In the genomic region with DNA sequence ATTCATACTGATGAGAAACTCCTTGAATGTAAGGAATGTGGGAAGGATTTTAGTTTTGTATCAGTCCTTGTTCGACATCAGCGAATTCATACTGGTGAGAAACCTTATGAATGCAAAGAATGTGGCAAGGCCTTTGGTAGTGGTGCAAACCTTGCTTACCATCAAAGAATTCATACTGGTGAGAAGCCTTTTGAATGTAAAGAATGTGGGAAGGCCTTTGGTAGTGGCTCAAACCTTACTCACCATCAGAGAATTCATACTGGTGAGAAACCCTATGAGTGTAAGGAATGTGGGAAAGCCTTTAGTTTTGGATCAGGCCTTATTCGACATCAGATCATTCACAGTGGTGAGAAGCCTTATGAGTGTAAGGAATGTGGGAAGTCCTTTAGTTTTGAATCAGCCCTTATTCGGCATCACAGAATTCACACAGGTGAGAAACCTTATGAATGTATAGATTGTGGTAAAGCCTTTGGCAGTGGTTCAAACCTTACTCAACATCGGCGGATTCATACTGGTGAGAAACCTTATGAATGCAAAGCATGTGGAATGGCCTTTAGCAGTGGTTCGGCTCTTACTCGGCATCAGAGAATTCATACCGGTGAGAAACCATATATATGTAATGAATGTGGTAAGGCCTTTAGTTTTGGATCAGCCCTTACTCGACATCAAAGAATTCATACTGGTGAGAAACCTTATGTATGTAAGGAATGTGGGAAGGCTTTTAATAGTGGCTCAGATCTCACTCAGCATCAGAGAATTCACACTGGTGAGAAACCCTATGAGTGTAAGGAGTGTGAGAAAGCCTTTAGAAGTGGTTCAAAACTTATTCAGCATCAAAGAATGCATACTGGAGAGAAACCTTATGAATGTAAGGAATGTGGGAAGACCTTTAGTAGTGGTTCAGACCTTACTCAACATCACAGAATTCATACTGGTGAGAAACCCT, we compare ENCODE assay signal across 15 cellular contexts. TPM values are rescaled to one million over a fixed set of nuclear protein-coding genes. Genes with fewer than 3 reads are reported as not detected.
DNase-seq lines count a peak whose midpoint lies in the region; FAIRE-seq and TF ChIP-seq lines count a peak whose summit lies in the region.
"Had no signal": no experiment of that assay in that cellular context is flagged by ENCODE, and none has a peak within 500 bp of the region (broad histone marks: within the 10 kb centered on the region; RNA-seq: fewer than 3 reads in every experiment).

No MANE protein-coding gene starts in this region.

- H3K9ac ChIP-seq in HUES64 (ENCODE audit: low read depth, low read length), result no peak overlapping the region
- H3K9ac ChIP-seq in duodenal mucosa (ENCODE audit: low read depth in 1 of 2, low read length in 2 of 2), result no peak overlapping the region
- no peak overlapping the region for H3K9ac ChIP-seq in skeletal muscle tissue (ENCODE audit: low read depth in 1 of 3, low read length in 3 of 3)

- FAIRE-seq in small intestine (lab: Jason Lieb, UNC), result no peak
- FAIRE-seq: islet of Langerhans, TTC549 had no signal

- H3K36me3 ChIP-seq in HUES64 (ENCODE audit: insufficient read depth, low read length), result peaks cover 58% of the 10 kb centered on the region
- H3K36me3 ChIP-seq in duodenal mucosa (ENCODE audit: control insufficient read depth in 1 of 2, insufficient read depth in 2 of 2, low read length in 2 of 2), result peaks cover 26 to 44% of the 10 kb centered on the region in 2 donors
- peaks cover 38 to 48% (median 40%) of the 10 kb centered on the region in 3 donors for H3K36me3 ChIP-seq in skeletal muscle tissue (ENCODE audit: control insufficient read depth in 3 of 3, insufficient read depth in 3 of 3, low read length in 3 of 3)
- H3K36me3 ChIP-seq in small intestine (ENCODE audit: control insufficient read depth in 2 of 2, insufficient read depth in 2 of 2, low read length in 2 of 2), result peaks cover 12% of the 10 kb centered on the region in 2 donors
- H3K36me3 ChIP-seq: brain microvascular endothelial cell had no signal

- H3K4me3 ChIP-seq in HUES64 (ENCODE audit: low read length) (peak overlapping the region; percentile 19; the same call in 1 of the 2 replicates), duodenal mucosa (ENCODE audit: low read depth in 1 of 2, low read length in 2 of 2) (peak overlapping the region; percentile 39 to 44), skeletal muscle tissue (ENCODE audit: low read length in 3 of 3) (peak overlapping the region; percentile 3 to 72 (median 3)), small intestine (ENCODE audit: low read depth in 1 of 2, low read length in 2 of 2) (no peak overlapping the region)
- H3K4me3 ChIP-seq: psoas muscle had no signal

- DNase-seq in amniotic stem cell (lab: John Stamatoyannopoulos, UW) (no peak), small intestine (no peak), HEK293T (ENCODE audit: extremely low spot score) (no peak)
- DNase-seq: activated naive CD4-positive, alpha-beta T cell treated with anti-CD3 and anti-CD28 coated beads, Interleukin-2, amount 50 U/mL, for 16 hours; brain microvascular endothelial cell; C1 segment of cervical spinal cord; dorsolateral prefrontal cortex; NCI-H748 treated with DMSO at 0.1 percent for 48 hours; psoas muscle; stimulated activated CD4-positive, alpha-beta T cell treated with anti-CD3 and anti-CD28 coated beads, Interleukin-15, amount 100 ng/mL, for 24 hours had no signal

- H3K27ac ChIP-seq in HUES64 (ENCODE audit: low read depth, low read length) (no peak overlapping the region), duodenal mucosa (ENCODE audit: low read depth, low read length) (no peak overlapping the region), skeletal muscle tissue (ENCODE audit: low read depth, low read length) (no peak overlapping the region), small intestine (ENCODE audit: low read depth in 1 of 2, low read length in 1 of 2) (no peak overlapping the region)
- H3K27ac ChIP-seq: brain microvascular endothelial cell, dorsolateral prefrontal cortex, psoas muscle had no signal

- H3K27me3 ChIP-seq in HUES64 (ENCODE audit: insufficient read depth, low read length), result no peaks in the 10 kb centered on the region
- no peaks in the 10 kb centered on the region for H3K27me3 ChIP-seq in duodenal mucosa (ENCODE audit: control insufficient read depth in 1 of 2, insufficient read depth in 2 of 2, low read length in 2 of 2)
- no peaks in the 10 kb centered on the region for H3K27me3 ChIP-seq in skeletal muscle tissue (ENCODE audit: control insufficient read depth in 3 of 3, insufficient read depth in 3 of 3, low read length in 3 of 3)
- no peaks in the 10 kb centered on the region for H3K27me3 ChIP-seq in small intestine (ENCODE audit: control insufficient read depth in 2 of 2, insufficient read depth in 2 of 2, low read length in 2 of 2)
- H3K27me3 ChIP-seq: brain microvascular endothelial cell, dorsolateral prefrontal cortex had no signal

- no peaks in the 10 kb centered on the region for H3K4me1 ChIP-seq in HUES64 (ENCODE audit: insufficient read depth, low read length)
- H3K4me1 ChIP-seq in duodenal mucosa (ENCODE audit: control insufficient read depth in 1 of 2, insufficient read depth in 2 of 2, low read length in 2 of 2), result no peaks in the 10 kb centered on the region
- H3K4me1 ChIP-seq in skeletal muscle tissue (ENCODE audit: control insufficient read depth in 3 of 3, insufficient read depth in 3 of 3, low read length in 3 of 3), result no peaks in the 10 kb centered on the region
- H3K4me1 ChIP-seq in small intestine (ENCODE audit: control insufficient read depth in 2 of 2, insufficient read depth in 1 of 2, low read depth in 1 of 2, low read length in 1 of 2), result no peaks in the 10 kb centered on the region
- H3K4me1 ChIP-seq: psoas muscle had no signal

- POLR2A ChIA-PET in HEK293T (lab: Yijun Ruan, JAX), result no interaction called here

- H3K9me3 ChIP-seq in HUES64 (ENCODE audit: insufficient read depth, low read depth, low read length) (peaks cover 97% of the 10 kb centered on the region), duodenal mucosa (ENCODE audit: control insufficient read depth in 1 of 2, low read length in 2 of 2) (peaks cover 70 to 73% of the 10 kb centered on the region in 2 donors), skeletal muscle tissue (ENCODE audit: control insufficient read depth in 3 of 3, low read length in 3 of 3) (peaks cover 26 to 60% (median 29%) of the 10 kb centered on the region in 3 donors), small intestine (ENCODE audit: control insufficient read depth, low read depth) (peaks cover 8% of the 10 kb centered on the region)

- CTCF ChIA-PET in HEK293T (lab: Yijun Ruan, JAX), result no interaction called here

- WGBS in HUES64, result 98% methylated on average over 10 of the region's 10 CpGs
- WGBS in small intestine, 3 donors, result 98 to 99% (median 98%) methylated on average over 10 of the region's 10 CpGs

TF ChIP-seq in HEK293T, 16 proteins besides CTCF, POLR2A, EP300 and RAD21:
- TF ChIP-seq, protein P1, sequence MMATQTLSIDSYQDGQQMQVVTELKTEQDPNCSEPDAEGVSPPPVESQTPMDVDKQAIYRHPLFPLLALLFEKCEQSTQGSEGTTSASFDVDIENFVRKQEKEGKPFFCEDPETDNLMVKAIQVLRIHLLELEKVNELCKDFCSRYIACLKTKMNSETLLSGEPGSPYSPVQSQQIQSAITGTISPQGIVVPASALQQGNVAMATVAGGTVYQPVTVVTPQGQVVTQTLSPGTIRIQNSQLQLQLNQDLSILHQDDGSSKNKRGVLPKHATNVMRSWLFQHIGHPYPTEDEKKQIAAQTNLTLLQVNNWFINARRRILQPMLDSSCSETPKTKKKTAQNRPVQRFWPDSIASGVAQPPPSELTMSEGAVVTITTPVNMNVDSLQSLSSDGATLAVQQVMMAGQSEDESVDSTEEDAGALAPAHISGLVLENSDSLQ (IDR thresholded peaks at IDR 0.05), result no peak
- no peak for TF ChIP-seq FOXK2 (IDR thresholded peaks at IDR 0.05)
- no peak for TF ChIP-seq SUZ12 (IDR thresholded peaks at IDR 0.05)
- TF ChIP-seq CTBP1 (IDR thresholded peaks at IDR 0.05; ENCODE audit: borderline replicate concordance), result no peak
- TF ChIP-seq L3MBTL2 (conservative IDR thresholded peaks at IDR 0.05), result no peak
- no peak for TF ChIP-seq SP1 (IDR thresholded peaks at IDR 0.05)
- TF ChIP-seq NFRKB (IDR thresholded peaks at IDR 0.05), result no peak
- TF ChIP-seq FOXA1 (IDR thresholded peaks at IDR 0.05), result no peak
- no peak for TF ChIP-seq ARNT (IDR thresholded peaks at IDR 0.05)

RNA-seq across cellular contexts. Expression of a gene that starts 26.6 kb away (rescaled TPM):
- polyA plus RNA-seq in HUES64 (2013, experiment 1 of 2), result 3.9 TPM
- 5.7 TPM for polyA plus RNA-seq in HUES64 (2013, experiment 2 of 2)
- 3.7 TPM for total RNA-seq in skeletal muscle tissue
- polyA plus RNA-seq in small intestine, result 1 to 10 TPM in 2 of 3 donors, under 1 TPM in 1; 0.54 to 2.2 (median 1.8) TPM

RNA-seq across cellular contexts. Expression of a gene that starts 38.8 kb away (rescaled TPM):
- polyA plus RNA-seq in HUES64 (2013, experiment 1 of 2), result 2.1 TPM
- 3.0 TPM for polyA plus RNA-seq in HUES64 (2013, experiment 2 of 2)
- 1.6 TPM for total RNA-seq in skeletal muscle tissue
- under 1 TPM; 0.22 to 0.91 (median 0.81) TPM for polyA plus RNA-seq in small intestine

RNA-seq across cellular contexts. Expression of a gene that starts 38.9 kb away (rescaled TPM):
- polyA plus RNA-seq in HUES64 (2013, experiment 1 of 2), result 2.0 TPM
- 2.7 TPM for polyA plus RNA-seq in HUES64 (2013, experiment 2 of 2)
- total RNA-seq in skeletal muscle tissue, result 23.0 TPM
- 1 to 10 TPM; 1.8 to 2.9 (median 2.7) TPM for polyA plus RNA-seq in small intestine

RNA-seq across cellular contexts. Expression of a gene that starts 39.1 kb away (rescaled TPM):
- polyA plus RNA-seq in HUES64 (2013, experiment 1 of 2), result 3.8 TPM
- polyA plus RNA-seq in HUES64 (2013, experiment 2 of 2), result 4.3 TPM
- 9.4 TPM for total RNA-seq in skeletal muscle tissue
- 1 to 10 TPM; 1.1 to 2.4 (median 1.4) TPM for polyA plus RNA-seq in small intestine

Comparison
In these comparisons a context has a peak if more than half of its experiments do, and no peak if none do; other contexts are left out.
1. H3K4me3 ChIP-seq: peak in HUES64 (single experiment), duodenal mucosa (2 of 2) and skeletal muscle tissue (3 of 3); none in small intestine (0 of 2).